2 cellular contexts compared by ENCODE assay signal in the genomic region with DNA sequence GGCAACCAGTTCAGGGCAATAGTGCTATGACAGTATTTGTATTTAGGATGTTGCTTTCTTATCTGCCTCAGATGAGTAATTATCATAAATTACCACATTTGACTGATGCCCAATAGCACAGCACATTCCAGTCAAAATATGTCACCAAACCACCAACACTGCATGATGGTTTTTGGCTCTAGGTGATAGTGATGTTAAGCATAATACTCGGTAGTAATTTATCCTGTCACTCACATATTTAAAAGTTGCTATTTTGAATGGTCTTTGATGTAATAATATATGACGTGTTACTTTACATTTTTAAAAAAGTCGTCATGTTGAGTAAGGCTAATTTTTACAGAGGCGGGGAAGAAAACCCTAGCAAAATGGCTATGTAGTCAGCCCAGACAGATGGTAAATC.
TF ChIP-seq lines count a peak whose summit lies in the region.

No MANE protein-coding gene starts in this region.

TF ChIP-seq in HCT116, 20 proteins besides CTCF, POLR2A, EP300 and RAD21 (continued from another document):
- TF ChIP-seq, protein P1, sequence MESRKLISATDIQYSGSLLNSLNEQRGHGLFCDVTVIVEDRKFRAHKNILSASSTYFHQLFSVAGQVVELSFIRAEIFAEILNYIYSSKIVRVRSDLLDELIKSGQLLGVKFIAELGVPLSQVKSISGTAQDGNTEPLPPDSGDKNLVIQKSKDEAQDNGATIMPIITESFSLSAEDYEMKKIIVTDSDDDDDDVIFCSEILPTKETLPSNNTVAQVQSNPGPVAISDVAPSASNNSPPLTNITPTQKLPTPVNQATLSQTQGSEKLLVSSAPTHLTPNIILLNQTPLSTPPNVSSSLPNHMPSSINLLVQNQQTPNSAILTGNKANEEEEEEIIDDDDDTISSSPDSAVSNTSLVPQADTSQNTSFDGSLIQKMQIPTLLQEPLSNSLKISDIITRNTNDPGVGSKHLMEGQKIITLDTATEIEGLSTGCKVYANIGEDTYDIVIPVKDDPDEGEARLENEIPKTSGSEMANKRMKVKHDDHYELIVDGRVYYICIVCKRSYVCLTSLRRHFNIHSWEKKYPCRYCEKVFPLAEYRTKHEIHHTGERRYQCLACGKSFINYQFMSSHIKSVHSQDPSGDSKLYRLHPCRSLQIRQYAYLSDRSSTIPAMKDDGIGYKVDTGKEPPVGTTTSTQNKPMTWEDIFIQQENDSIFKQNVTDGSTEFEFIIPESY (IDR thresholded peaks at IDR 0.05; ENCODE audit: extremely low read depth, insufficient replicate concordance, low read length) = no peak
- TF ChIP-seq EZH2phosphoT487 (IDR thresholded peaks at IDR 0.05; ENCODE audit: borderline replicate concordance) (no peak), EZH2 (IDR thresholded peaks at IDR 0.05) (no peak), JUND (IDR thresholded peaks at IDR 0.05) (peak; percentile 23; the same call in 1 of the 2 replicates), ZNF274 (IDR thresholded peaks at IDR 0.05; ENCODE audit: low read depth, low read length) (no peak), FOSL1 (IDR thresholded peaks at IDR 0.05; ENCODE audit: low read depth) (0 out of 2 replicates have a peak, but pooled peaks have one; percentile 25), SRF (IDR thresholded peaks at IDR 0.05; ENCODE audit: low read depth) (no peak), ELF1 (IDR thresholded peaks at IDR 0.05; ENCODE audit: borderline replicate concordance, low read depth) (no peak), CBX3 (IDR thresholded peaks at IDR 0.05; ENCODE audit: low read depth) (0 out of 2 replicates have a peak, but pooled peaks have one; percentile 17), SP1 (IDR thresholded peaks at IDR 0.05; ENCODE audit: low read depth) (peak; percentile 21; the same call in 1 of the 2 replicates), POLR2AphosphoS5 (IDR thresholded peaks at IDR 0.05; ENCODE audit: low read depth, low read length) (no peak), EGR1 (IDR thresholded peaks at IDR 0.05; ENCODE audit: low read depth) (no peak), CEBPB (IDR thresholded peaks at IDR 0.05; ENCODE audit: low read depth) (no peak)
- TF ChIP-seq, protein P2, sequence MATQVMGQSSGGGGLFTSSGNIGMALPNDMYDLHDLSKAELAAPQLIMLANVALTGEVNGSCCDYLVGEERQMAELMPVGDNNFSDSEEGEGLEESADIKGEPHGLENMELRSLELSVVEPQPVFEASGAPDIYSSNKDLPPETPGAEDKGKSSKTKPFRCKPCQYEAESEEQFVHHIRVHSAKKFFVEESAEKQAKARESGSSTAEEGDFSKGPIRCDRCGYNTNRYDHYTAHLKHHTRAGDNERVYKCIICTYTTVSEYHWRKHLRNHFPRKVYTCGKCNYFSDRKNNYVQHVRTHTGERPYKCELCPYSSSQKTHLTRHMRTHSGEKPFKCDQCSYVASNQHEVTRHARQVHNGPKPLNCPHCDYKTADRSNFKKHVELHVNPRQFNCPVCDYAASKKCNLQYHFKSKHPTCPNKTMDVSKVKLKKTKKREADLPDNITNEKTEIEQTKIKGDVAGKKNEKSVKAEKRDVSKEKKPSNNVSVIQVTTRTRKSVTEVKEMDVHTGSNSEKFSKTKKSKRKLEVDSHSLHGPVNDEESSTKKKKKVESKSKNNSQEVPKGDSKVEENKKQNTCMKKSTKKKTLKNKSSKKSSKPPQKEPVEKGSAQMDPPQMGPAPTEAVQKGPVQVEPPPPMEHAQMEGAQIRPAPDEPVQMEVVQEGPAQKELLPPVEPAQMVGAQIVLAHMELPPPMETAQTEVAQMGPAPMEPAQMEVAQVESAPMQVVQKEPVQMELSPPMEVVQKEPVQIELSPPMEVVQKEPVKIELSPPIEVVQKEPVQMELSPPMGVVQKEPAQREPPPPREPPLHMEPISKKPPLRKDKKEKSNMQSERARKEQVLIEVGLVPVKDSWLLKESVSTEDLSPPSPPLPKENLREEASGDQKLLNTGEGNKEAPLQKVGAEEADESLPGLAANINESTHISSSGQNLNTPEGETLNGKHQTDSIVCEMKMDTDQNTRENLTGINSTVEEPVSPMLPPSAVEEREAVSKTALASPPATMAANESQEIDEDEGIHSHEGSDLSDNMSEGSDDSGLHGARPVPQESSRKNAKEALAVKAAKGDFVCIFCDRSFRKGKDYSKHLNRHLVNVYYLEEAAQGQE (IDR thresholded peaks at IDR 0.05; ENCODE audit: low read depth) = no peak
- TF ChIP-seq, protein P3, sequence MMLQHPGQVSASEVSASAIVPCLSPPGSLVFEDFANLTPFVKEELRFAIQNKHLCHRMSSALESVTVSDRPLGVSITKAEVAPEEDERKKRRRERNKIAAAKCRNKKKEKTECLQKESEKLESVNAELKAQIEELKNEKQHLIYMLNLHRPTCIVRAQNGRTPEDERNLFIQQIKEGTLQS (IDR thresholded peaks at IDR 0.05) = no peak
- TF ChIP-seq, protein P4, sequence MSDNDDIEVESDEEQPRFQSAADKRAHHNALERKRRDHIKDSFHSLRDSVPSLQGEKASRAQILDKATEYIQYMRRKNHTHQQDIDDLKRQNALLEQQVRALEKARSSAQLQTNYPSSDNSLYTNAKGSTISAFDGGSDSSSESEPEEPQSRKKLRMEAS (IDR thresholded peaks at IDR 0.05) = no peak

TF ChIP-seq in endothelial cell of umbilical vein, 7 proteins besides CTCF, POLR2A, EP300 and RAD21 (continued from another document):
- TF ChIP-seq, protein P4 (IDR thresholded peaks at IDR 0.05; ENCODE audit: insufficient read depth, insufficient read length) = no peak
